2 cellular contexts compared by ENCODE assay signal in genomic region chr15:68197661-68198437, GRCh38.
A peak's percentile ranks its signal among the peaks of the same experiment; 100 is the strongest.
TF ChIP-seq lines count a peak whose summit lies in the region.

No MANE protein-coding gene starts in this region.

TF ChIP-seq in HepG2, 621 proteins besides CTCF, POLR2A, EP300 and RAD21 (continues in another document):
- TF ChIP-seq ZBTB34 (CRISPR knock-in tag; IDR thresholded peaks at IDR 0.05) = no peak
- TF ChIP-seq STAT6 (CRISPR knock-in tag; IDR thresholded peaks at IDR 0.05; ENCODE audit: borderline replicate concordance) = no peak
- TF ChIP-seq ZFP41 (CRISPR knock-in tag; IDR thresholded peaks at IDR 0.05; ENCODE audit: borderline replicate concordance) = no peak
- TF ChIP-seq RBM22 (optimal IDR thresholded peaks at IDR 0.05; ENCODE audit: low read length) = peak; percentile 2
- no peak for TF ChIP-seq ZBTB4 (CRISPR knock-in tag; IDR thresholded peaks at IDR 0.05; ENCODE audit: borderline replicate concordance)
- TF ChIP-seq HNF4A (CRISPR knock-in tag; IDR thresholded peaks at IDR 0.05) = 0 out of 2 replicates have a peak, but pooled peaks have one; percentile 19
- TF ChIP-seq ZIK1 (CRISPR knock-in tag; IDR thresholded peaks at IDR 0.05; ENCODE audit: borderline replicate concordance, low read depth) = no peak
- no peak for TF ChIP-seq ETV5 (CRISPR knock-in tag; IDR thresholded peaks at IDR 0.05; ENCODE audit: borderline replicate concordance)
- TF ChIP-seq GTF2F1 (IDR thresholded peaks at IDR 0.05; ENCODE audit: low read length) = no peak
- TF ChIP-seq ZNF773 (CRISPR knock-in tag; IDR thresholded peaks at IDR 0.05; ENCODE audit: borderline replicate concordance) = no peak
- TF ChIP-seq AFF4 (CRISPR knock-in tag; IDR thresholded peaks at IDR 0.05) = no peak

TF ChIP-seq in HEK293T, 16 proteins besides CTCF, POLR2A, EP300 and RAD21:
- no peak for TF ChIP-seq ELF4 (IDR thresholded peaks at IDR 0.05)
- no peak for TF ChIP-seq SP1 (IDR thresholded peaks at IDR 0.05)
- TF ChIP-seq FOXA1 (IDR thresholded peaks at IDR 0.05) = no peak
- no peak for TF ChIP-seq ARNT (IDR thresholded peaks at IDR 0.05)
- TF ChIP-seq FOXM1 (IDR thresholded peaks at IDR 0.05; ENCODE audit: borderline replicate concordance) = no peak
